In genomic region chr10:78803710-78804109, GRCh38 we compare ENCODE assay signal across 1 cellular context.
TF ChIP-seq lines count a peak whose summit lies in the region.

No MANE protein-coding gene starts in this region.

TF ChIP-seq in IMR-90, 13 proteins besides CTCF, POLR2A, EP300 and RAD21 (continued from another document):
- TF ChIP-seq NFE2L2 (IDR thresholded peaks at IDR 0.05; ENCODE audit: low read depth, low read length) = no peak
- TF ChIP-seq RCOR1 (IDR thresholded peaks at IDR 0.05; ENCODE audit: insufficient replicate concordance, low read length) = no peak
- no peak for TF ChIP-seq ELK1 (IDR thresholded peaks at IDR 0.05; ENCODE audit: borderline replicate concordance, low read depth, low read length)
